Comparison of ENCODE assay signal across 17 cellular contexts in the genomic region with DNA sequence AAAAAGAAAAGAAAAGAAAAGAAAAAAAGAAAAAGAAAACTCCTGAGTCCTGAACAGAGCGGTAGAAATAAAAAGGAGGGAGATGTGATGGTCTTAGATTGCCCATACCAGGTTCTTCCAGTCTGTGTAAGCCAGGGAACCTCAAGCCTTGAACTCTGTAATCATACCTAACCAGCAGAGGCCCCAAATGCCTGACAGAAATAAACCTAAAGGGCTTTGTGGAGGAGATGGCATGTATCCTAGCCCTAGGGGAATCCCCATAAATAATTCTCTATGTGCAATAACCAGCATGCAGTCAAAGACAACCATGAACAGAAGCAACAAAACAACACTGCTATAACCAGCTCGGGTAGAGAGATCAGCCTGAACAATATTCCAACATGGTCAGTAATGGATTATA.
"Had no signal": no experiment of that assay in that cellular context is flagged by ENCODE, and none has a peak within 500 bp of the region (broad histone marks: within the 10 kb centered on the region; RNA-seq: fewer than 3 reads in every experiment).

No MANE protein-coding gene starts in this region.

- H3K9me3 Mint-ChIP-seq: activated T-cell treated with anti-CD3 and anti-CD28 coated beads, Interleukin-2, amount 50 U/mL, for 4 hours; dendritic cell treated with granulocyte-macrophage colony-stimulating factor and Interleukin-4, amounts not matched to agents 40 ng/mL and 50 ng/mL, for 4 days; effector memory CD8-positive, alpha-beta T cell; naive thymus-derived CD8-positive, alpha-beta T cell had no signal

- H3K27ac Mint-ChIP-seq: dendritic cell treated with granulocyte-macrophage colony-stimulating factor and Interleukin-4, amounts not matched to agents 40 ng/mL and 50 ng/mL, for 4 days had no signal

- ATAC-seq: body of pancreas; effector memory CD8-positive, alpha-beta T cell; lower lobe of right lung; sciatic nerve had no signal

- H3K27ac ChIP-seq: body of pancreas, epithelial cell of prostate, lower lobe of right lung, suprapubic skin, upper lobe of left lung had no signal

- H3K27me3 ChIP-seq: body of pancreas, suprapubic skin, upper lobe of left lung had no signal

- H3K27me3 Mint-ChIP-seq: dendritic cell treated with granulocyte-macrophage colony-stimulating factor and Interleukin-4, amounts not matched to agents 40 ng/mL and 50 ng/mL, for 4 days; effector memory CD8-positive, alpha-beta T cell; naive thymus-derived CD8-positive, alpha-beta T cell had no signal

- H3K4me3 ChIP-seq: body of pancreas, lower lobe of right lung, suprapubic skin, upper lobe of left lung had no signal

- H3K4me3 Mint-ChIP-seq: activated T-cell treated with anti-CD3 and anti-CD28 coated beads, Interleukin-2, amount 50 U/mL, for 4 hours; dendritic cell treated with granulocyte-macrophage colony-stimulating factor and Interleukin-4, amounts not matched to agents 40 ng/mL and 50 ng/mL, for 4 days; effector memory CD8-positive, alpha-beta T cell had no signal

- DNase-seq: activated CD4-positive, alpha-beta T cell treated with anti-CD3 and anti-CD28 coated beads, Interleukin-2, amount 50 U/mL, for 4 hours; activated T-cell treated with anti-CD3 and anti-CD28 coated beads, Interleukin-2, amount 50 U/mL, for 4 hours; amniotic stem cell; body of pancreas; effector memory CD8-positive, alpha-beta T cell; hippocampal formation; kidney glomerular epithelial cell; lower lobe of right lung; naive thymus-derived CD8-positive, alpha-beta T cell; posterior cingulate gyrus; stimulated activated CD4-positive, alpha-beta T cell treated with anti-CD3 and anti-CD28 coated beads, Interleukin-2, amount 100 ng/mL, for 24 hours; stimulated activated naive CD4-positive, alpha-beta T cell; upper lobe of left lung had no signal
